ENCODE assay signal across 8 cellular contexts in the genomic region with DNA sequence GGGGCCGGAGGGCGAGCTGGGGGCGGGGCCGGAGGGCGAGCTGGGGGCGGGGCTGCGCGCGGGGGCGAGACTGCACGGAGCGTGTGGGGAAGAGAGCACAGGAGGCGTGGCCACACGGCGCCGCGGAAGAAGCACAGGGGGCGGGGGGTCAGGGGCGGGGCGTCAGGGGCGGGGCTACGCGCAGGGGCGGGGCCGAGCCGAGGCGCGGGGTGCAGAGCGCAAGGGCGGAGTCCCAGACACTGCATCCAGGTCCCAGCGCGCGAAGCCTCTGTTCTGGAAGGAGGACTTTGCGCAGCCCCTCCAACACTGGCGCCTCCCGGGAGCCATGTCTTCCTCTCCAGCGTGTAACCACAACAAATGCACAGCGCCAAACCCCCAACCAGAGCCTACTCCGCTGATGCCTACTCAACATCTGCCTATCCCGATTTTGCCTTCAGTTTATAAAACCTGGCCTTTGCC.
DNase-seq lines count a peak whose midpoint lies in the region; ATAC-seq, FAIRE-seq and TF ChIP-seq lines count a peak whose summit lies in the region.

No MANE protein-coding gene starts in this region.

- ATAC-seq in HG03354 (IDR thresholded peaks at IDR 0.05; ENCODE audit: poor library complexity, severe bottlenecking, unreplicated experiment), result peak; percentile 72

- peak overlapping the region; percentile 73 for H3K4me2 ChIP-seq in neural cell (ENCODE audit: low read length)

- H3K36me3 ChIP-seq in ACC112 (ENCODE audit: insufficient read depth, low read length) (no peaks in the 10 kb centered on the region), neural cell (ENCODE audit: insufficient read depth, low read length) (no peaks in the 10 kb centered on the region)

- 0 out of 2 replicates have a peak, but pooled peaks cover 6% of the 10 kb centered on the region for H3K27me3 ChIP-seq in ACC112 (ENCODE audit: insufficient read depth, low read length)
- H3K27me3 ChIP-seq in neural cell (ENCODE audit: insufficient read depth, low read depth, low read length), result no peaks in the 10 kb centered on the region

- no peaks in the 10 kb centered on the region for H3K9me3 ChIP-seq in neural cell (ENCODE audit: low read length)

- H3K4me3 ChIP-seq in ACC112 (ENCODE audit: low read depth, low read length) (peak overlapping the region; percentile 69), fibroblast of the aortic adventitia (ENCODE audit: low read depth, low read length) (peak overlapping the region; percentile 57), neural cell (ENCODE audit: low read length) (peak overlapping the region; percentile 65)

- no peaks in the 10 kb centered on the region for H3K9me2 ChIP-seq in neural cell (ENCODE audit: insufficient read depth, low read length)

- peaks cover 3% of the 10 kb centered on the region for H3K4me1 ChIP-seq in ACC112 (ENCODE audit: control insufficient read depth, insufficient read depth, low read length, unreplicated experiment)

- no peaks in the 10 kb centered on the region for H3F3A ChIP-seq in neural cell (ENCODE audit: insufficient read depth, low read length, poor library complexity, severe bottlenecking)

- TF ChIP-seq EP300 in neural cell (conservative IDR thresholded peaks at IDR 0.05; ENCODE audit: poor library complexity, severe bottlenecking), result no peak

- peak; percentile 77 for FAIRE-seq in GM19239 (lab: Jason Lieb, UNC)

- TF ChIP-seq CTCF in fibroblast of the aortic adventitia (IDR thresholded peaks at IDR 0.05; ENCODE audit: insufficient read depth, low read length), result no peak
- TF ChIP-seq CTCF in neural cell (IDR thresholded peaks at IDR 0.05; ENCODE audit: poor library complexity, severe bottlenecking), result no peak

- H2AFZ ChIP-seq in ACC112 (ENCODE audit: low read length, unreplicated experiment) (peak overlapping the region; percentile 61), neural cell (ENCODE audit: low read depth, low read length) (no peak overlapping the region)

- peaks cover 32% of the 10 kb centered on the region for H3K79me2 ChIP-seq in ACC112 (ENCODE audit: control insufficient read depth, insufficient read depth, low read length, unreplicated experiment)
- H3K79me2 ChIP-seq in neural cell (replicated peaks; ENCODE audit: insufficient read depth, low read length), result peaks cover 8% of the 10 kb centered on the region

- H3K27ac ChIP-seq in ACC112 (ENCODE audit: low read depth, low read length) (no peak overlapping the region), neural cell (ENCODE audit: low read length) (no peak overlapping the region)

- no peak for TF ChIP-seq RAD21 in neural cell (conservative IDR thresholded peaks at IDR 0.05)

- H3K9ac ChIP-seq in neural cell (ENCODE audit: low read length), result peak overlapping the region; percentile 39

- H4K20me1 ChIP-seq in neural cell (ENCODE audit: insufficient read depth), result no peaks in the 10 kb centered on the region

- DNase-seq in GM19239 (ENCODE audit: insufficient read length, low spot score), result peak; percentile 97
- DNase-seq in SHP77 (lab: John Stamatoyannopoulos, UW), result peak; percentile 55 to 82
- DNase-seq in activated T-helper 9 cell treated with anti-CD3 and anti-CD28 coated beads, Interleukin-2, amount 50 U/mL, for 16 hours (ENCODE audit: low read depth), result peak; percentile 86
- DNase-seq in fibroblast of the aortic adventitia (ENCODE audit: low read depth), result peak; percentile 86
- DNase-seq in stimulated activated naive CD4-positive, alpha-beta T cell (lab: John Stamatoyannopoulos, UW), result peak; percentile 88 to 95 (median 90)

TF ChIP-seq in neural cell, 6 proteins besides CTCF, POLR2A, EP300 and RAD21:
- TF ChIP-seq EZH2 (IDR thresholded peaks at IDR 0.05; ENCODE audit: borderline replicate concordance, insufficient read depth, low read length, poor library complexity, severe bottlenecking) (no peak), MXI1 (conservative IDR thresholded peaks at IDR 0.05; ENCODE audit: poor library complexity, severe bottlenecking) (no peak), POLR2AphosphoS5 (IDR thresholded peaks at IDR 0.05) (no peak), SMC3 (conservative IDR thresholded peaks at IDR 0.05; ENCODE audit: poor library complexity) (no peak), TAF1 (IDR thresholded peaks at IDR 0.05; ENCODE audit: low read depth) (no peak)
- TF ChIP-seq, protein P1, sequence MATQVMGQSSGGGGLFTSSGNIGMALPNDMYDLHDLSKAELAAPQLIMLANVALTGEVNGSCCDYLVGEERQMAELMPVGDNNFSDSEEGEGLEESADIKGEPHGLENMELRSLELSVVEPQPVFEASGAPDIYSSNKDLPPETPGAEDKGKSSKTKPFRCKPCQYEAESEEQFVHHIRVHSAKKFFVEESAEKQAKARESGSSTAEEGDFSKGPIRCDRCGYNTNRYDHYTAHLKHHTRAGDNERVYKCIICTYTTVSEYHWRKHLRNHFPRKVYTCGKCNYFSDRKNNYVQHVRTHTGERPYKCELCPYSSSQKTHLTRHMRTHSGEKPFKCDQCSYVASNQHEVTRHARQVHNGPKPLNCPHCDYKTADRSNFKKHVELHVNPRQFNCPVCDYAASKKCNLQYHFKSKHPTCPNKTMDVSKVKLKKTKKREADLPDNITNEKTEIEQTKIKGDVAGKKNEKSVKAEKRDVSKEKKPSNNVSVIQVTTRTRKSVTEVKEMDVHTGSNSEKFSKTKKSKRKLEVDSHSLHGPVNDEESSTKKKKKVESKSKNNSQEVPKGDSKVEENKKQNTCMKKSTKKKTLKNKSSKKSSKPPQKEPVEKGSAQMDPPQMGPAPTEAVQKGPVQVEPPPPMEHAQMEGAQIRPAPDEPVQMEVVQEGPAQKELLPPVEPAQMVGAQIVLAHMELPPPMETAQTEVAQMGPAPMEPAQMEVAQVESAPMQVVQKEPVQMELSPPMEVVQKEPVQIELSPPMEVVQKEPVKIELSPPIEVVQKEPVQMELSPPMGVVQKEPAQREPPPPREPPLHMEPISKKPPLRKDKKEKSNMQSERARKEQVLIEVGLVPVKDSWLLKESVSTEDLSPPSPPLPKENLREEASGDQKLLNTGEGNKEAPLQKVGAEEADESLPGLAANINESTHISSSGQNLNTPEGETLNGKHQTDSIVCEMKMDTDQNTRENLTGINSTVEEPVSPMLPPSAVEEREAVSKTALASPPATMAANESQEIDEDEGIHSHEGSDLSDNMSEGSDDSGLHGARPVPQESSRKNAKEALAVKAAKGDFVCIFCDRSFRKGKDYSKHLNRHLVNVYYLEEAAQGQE (IDR thresholded peaks at IDR 0.05; ENCODE audit: borderline replicate concordance), result no peak
